1 cellular context compared by ENCODE assay signal in the genomic region with DNA sequence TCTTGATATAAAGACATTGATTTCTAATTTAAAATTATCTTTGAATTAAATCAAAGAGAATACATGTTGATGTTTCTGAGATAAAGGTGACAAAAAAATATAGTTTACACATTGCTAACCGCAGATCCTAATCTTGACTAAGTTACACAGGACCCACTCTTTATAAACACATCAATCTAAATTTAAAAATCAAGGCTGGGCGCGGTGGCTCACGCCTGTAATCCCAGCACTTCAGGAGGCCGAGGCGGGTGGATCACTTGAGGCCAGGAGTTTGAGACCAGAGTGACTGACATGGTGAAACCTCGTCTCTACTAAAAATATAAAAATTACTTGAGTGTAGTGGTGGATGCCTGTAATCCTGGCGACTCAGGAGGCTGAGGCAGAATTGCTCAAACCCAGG.
TF ChIP-seq lines count a peak whose summit lies in the region.

No MANE protein-coding gene starts in this region.

TF ChIP-seq in IMR-90, 13 proteins besides CTCF, POLR2A, EP300 and RAD21:
- TF ChIP-seq, protein P1, sequence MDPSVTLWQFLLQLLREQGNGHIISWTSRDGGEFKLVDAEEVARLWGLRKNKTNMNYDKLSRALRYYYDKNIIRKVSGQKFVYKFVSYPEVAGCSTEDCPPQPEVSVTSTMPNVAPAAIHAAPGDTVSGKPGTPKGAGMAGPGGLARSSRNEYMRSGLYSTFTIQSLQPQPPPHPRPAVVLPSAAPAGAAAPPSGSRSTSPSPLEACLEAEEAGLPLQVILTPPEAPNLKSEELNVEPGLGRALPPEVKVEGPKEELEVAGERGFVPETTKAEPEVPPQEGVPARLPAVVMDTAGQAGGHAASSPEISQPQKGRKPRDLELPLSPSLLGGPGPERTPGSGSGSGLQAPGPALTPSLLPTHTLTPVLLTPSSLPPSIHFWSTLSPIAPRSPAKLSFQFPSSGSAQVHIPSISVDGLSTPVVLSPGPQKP (IDR thresholded peaks at IDR 0.05; ENCODE audit: borderline replicate concordance, low read depth, low read length): no peak
- TF ChIP-seq RFX5 (IDR thresholded peaks at IDR 0.05; ENCODE audit: low read depth, low read length) (no peak), MAFK (IDR thresholded peaks at IDR 0.05; ENCODE audit: low read depth, low read length) (no peak), RCOR1 (IDR thresholded peaks at IDR 0.05; ENCODE audit: insufficient replicate concordance, low read length) (no peak), CEBPB (IDR thresholded peaks at IDR 0.05; ENCODE audit: low read depth, low read length) (no peak), MAZ (IDR thresholded peaks at IDR 0.05; ENCODE audit: borderline replicate concordance, low read depth, low read length) (no peak)
